ENCODE assay signal across 28 cellular contexts in genomic region chr5:77915346-77915745, GRCh38.
"Had no signal": no experiment of that assay in that cellular context is flagged by ENCODE, and none has a peak within 500 bp of the region (broad histone marks: within the 10 kb centered on the region; RNA-seq: fewer than 3 reads in every experiment).

No MANE protein-coding gene starts in this region.

- H3K4me3 ChIP-seq: hepatocyte, left ventricle myocardium inferior, lung, ovary, right atrium auricular region, right lobe of liver, skin epidermis, stomach, testis, thyroid gland, transverse colon, upper lobe of left lung, vagina had no signal

- H3K9me3 ChIP-seq: neutrophil, right lobe of liver, testis, thyroid gland, transverse colon, upper lobe of left lung, vagina had no signal

- H3K27me3 ChIP-seq: ovary, right atrium auricular region, right lobe of liver, testis, thyroid gland, upper lobe of left lung, vagina had no signal

- H3K27ac Mint-ChIP-seq: mesothelial cell of epicardium; nephron; progenitor cell of endocrine pancreas; stimulated activated naive B cell treated with anti-CD40 and anti-IgM and Interleukin-4, amounts not matched to agents 10 μg/mL and 1 μg/mL and 100 μg/mL, for 72 hours had no signal

- H3K4me1 ChIP-seq: left ventricle myocardium inferior, right atrium auricular region, right lobe of liver, stomach, testis, thyroid gland, transverse colon, upper lobe of left lung, vagina had no signal

- H3K4me2 ChIP-seq: hepatocyte had no signal

- H3K4me3 Mint-ChIP-seq: mesothelial cell of epicardium; naive thymus-derived CD8-positive, alpha-beta T cell; nephron; neural crest cell; stimulated activated naive B cell treated with anti-CD40 and anti-IgM and Interleukin-4, amounts not matched to agents 10 μg/mL and 1 μg/mL and 100 μg/mL, for 72 hours had no signal

- H3K4me1 Mint-ChIP-seq: mesothelial cell of epicardium; naive thymus-derived CD8-positive, alpha-beta T cell; nephron; stimulated activated naive B cell treated with anti-CD40 and anti-IgM and Interleukin-4, amounts not matched to agents 10 μg/mL and 1 μg/mL and 100 μg/mL, for 72 hours had no signal

- H2AFZ ChIP-seq: hepatocyte had no signal

- H3K36me3 ChIP-seq: left ventricle myocardium inferior, neutrophil, ovary, right atrium auricular region, right lobe of liver, stomach, thyroid gland, transverse colon, upper lobe of left lung, vagina had no signal

- H3K36me3 Mint-ChIP-seq: mesothelial cell of epicardium; stimulated activated naive B cell treated with anti-CD40 and anti-IgM and Interleukin-4, amounts not matched to agents 10 μg/mL and 1 μg/mL and 100 μg/mL, for 72 hours had no signal

- DNase-seq: islet precursor cell; left ventricle myocardium inferior; mesendoderm; naive thymus-derived CD8-positive, alpha-beta T cell; occipital lobe; ovary; right lobe of liver; stimulated activated CD4-positive, alpha-beta T cell treated with anti-CD3 and anti-CD28 coated beads, Interleukin-12 subunit alpha, Interleukin-12 subunit beta, amount 100 ng/mL, for 4 hours; stimulated activated CD4-positive, alpha-beta T cell treated with anti-CD3 and anti-CD28 coated beads, Interleukin-15, amount 100 ng/mL, for 24 hours; stimulated activated CD4-positive, alpha-beta T cell treated with anti-CD3 and anti-CD28 coated beads, Interleukin-2, amount 100 ng/mL, for 24 hours; stimulated activated CD4-positive, alpha-beta T cell treated with anti-CD3 and anti-CD28 coated beads, Interleukin-4, amount 100 ng/mL, for 1 hour; stimulated activated naive B cell treated with anti-CD40 and anti-IgM and Interleukin-4, amounts not matched to agents 10 μg/mL and 1 μg/mL and 100 μg/mL, for 72 hours; stimulated activated naive CD8-positive, alpha-beta T cell treated with anti-CD3 and anti-CD28 coated beads, Interleukin-15, Interleukin-2, amounts not matched to agents 100 U/mL and 50 U/mL, for 24 hours; stomach; testis; thyroid gland; transverse colon; upper lobe of left lung had no signal

- H3K27ac ChIP-seq: hepatocyte, left ventricle myocardium inferior, neutrophil, ovary, right atrium auricular region, right lobe of liver, skin epidermis, stomach, testis, thyroid gland, transverse colon, upper lobe of left lung, vagina had no signal

- H3K79me2 ChIP-seq: hepatocyte had no signal
